Comparison of ENCODE assay signal across 1 cellular context in genomic region chr14:44162197-44162596, GRCh38.
A peak's percentile ranks its signal among the peaks of the same experiment; 100 is the strongest.
TF ChIP-seq lines count a peak whose summit lies in the region.

No MANE protein-coding gene starts in this region.

TF ChIP-seq in K562, 482 proteins besides CTCF, POLR2A, EP300 and RAD21 (continued from another document):
- TF ChIP-seq, protein P1, sequence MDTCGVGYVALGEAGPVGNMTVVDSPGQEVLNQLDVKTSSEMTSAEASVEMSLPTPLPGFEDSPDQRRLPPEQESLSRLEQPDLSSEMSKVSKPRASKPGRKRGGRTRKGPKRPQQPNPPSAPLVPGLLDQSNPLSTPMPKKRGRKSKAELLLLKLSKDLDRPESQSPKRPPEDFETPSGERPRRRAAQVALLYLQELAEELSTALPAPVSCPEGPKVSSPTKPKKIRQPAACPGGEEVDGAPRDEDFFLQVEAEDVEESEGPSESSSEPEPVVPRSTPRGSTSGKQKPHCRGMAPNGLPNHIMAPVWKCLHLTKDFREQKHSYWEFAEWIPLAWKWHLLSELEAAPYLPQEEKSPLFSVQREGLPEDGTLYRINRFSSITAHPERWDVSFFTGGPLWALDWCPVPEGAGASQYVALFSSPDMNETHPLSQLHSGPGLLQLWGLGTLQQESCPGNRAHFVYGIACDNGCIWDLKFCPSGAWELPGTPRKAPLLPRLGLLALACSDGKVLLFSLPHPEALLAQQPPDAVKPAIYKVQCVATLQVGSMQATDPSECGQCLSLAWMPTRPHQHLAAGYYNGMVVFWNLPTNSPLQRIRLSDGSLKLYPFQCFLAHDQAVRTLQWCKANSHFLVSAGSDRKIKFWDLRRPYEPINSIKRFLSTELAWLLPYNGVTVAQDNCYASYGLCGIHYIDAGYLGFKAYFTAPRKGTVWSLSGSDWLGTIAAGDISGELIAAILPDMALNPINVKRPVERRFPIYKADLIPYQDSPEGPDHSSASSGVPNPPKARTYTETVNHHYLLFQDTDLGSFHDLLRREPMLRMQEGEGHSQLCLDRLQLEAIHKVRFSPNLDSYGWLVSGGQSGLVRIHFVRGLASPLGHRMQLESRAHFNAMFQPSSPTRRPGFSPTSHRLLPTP (IDR thresholded peaks at IDR 0.05; ENCODE audit: borderline replicate concordance, extremely low read depth, insufficient read length), result no peak
- TF ChIP-seq NFE2 (IDR thresholded peaks at IDR 0.05; ENCODE audit: low read depth), result peak; percentile 52; the same call in 1 of the 2 replicates
- peak; percentile 70; the same call in 1 of the 2 replicates for TF ChIP-seq DDX20 (tag; IDR thresholded peaks at IDR 0.05; ENCODE audit: low read depth)
- peak; percentile 38; the same call in 1 of the 2 replicates for TF ChIP-seq CXXC5 (CRISPR knock-in tag; IDR thresholded peaks at IDR 0.05)
- TF ChIP-seq ZKSCAN8 (CRISPR knock-in tag; IDR thresholded peaks at IDR 0.05), result peak; percentile 53; the same call in 1 of the 2 replicates
- peak in 1 of 2 experiments; percentile 51; a peak in 1 of 4 replicates for TF ChIP-seq TEAD1 (CRISPR knock-in tag; IDR thresholded peaks at IDR 0.05)
- TF ChIP-seq ZNF79 (CRISPR knock-in tag; IDR thresholded peaks at IDR 0.05; ENCODE audit: low read depth), result 0 out of 2 replicates have a peak, but pooled peaks have one; percentile 26
- TF ChIP-seq, protein P2, sequence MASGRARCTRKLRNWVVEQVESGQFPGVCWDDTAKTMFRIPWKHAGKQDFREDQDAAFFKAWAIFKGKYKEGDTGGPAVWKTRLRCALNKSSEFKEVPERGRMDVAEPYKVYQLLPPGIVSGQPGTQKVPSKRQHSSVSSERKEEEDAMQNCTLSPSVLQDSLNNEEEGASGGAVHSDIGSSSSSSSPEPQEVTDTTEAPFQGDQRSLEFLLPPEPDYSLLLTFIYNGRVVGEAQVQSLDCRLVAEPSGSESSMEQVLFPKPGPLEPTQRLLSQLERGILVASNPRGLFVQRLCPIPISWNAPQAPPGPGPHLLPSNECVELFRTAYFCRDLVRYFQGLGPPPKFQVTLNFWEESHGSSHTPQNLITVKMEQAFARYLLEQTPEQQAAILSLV (tag; IDR thresholded peaks at IDR 0.05), result no peak
- peak; percentile 86 for TF ChIP-seq TEAD2 (tag; IDR thresholded peaks at IDR 0.05)
- no peak for TF ChIP-seq NFYB (IDR thresholded peaks at IDR 0.05; ENCODE audit: extremely low read depth, insufficient read length)
- peak; percentile 74 to 78 for TF ChIP-seq NRF1 (conservative IDR thresholded peaks at IDR 0.05 in 1 of 2, IDR thresholded peaks at IDR 0.05 in 1 of 2)
- peak; percentile 42; the same call in 1 of the 2 replicates for TF ChIP-seq KLF6 (CRISPR knock-in tag; IDR thresholded peaks at IDR 0.05; ENCODE audit: borderline replicate concordance)
- TF ChIP-seq NFE2L1 (tag; IDR thresholded peaks at IDR 0.05; ENCODE audit: borderline replicate concordance, low read depth), result peak; percentile 34; the same call in 1 of the 2 replicates
- peak; percentile 99; the same call in 1 of the 2 replicates for TF ChIP-seq DMBX1 (CRISPR knock-in tag; IDR thresholded peaks at IDR 0.05; ENCODE audit: borderline replicate concordance)
- peak; percentile 78; the same call in 1 of the 2 replicates for TF ChIP-seq ZNF449 (CRISPR knock-in tag; IDR thresholded peaks at IDR 0.05)
- TF ChIP-seq NFIX (CRISPR knock-in tag; IDR thresholded peaks at IDR 0.05; ENCODE audit: low read depth), result no peak
- no peak for TF ChIP-seq JUND (IDR thresholded peaks at IDR 0.05; ENCODE audit: borderline replicate concordance, low read depth, low read length)
- peak; percentile 47; the same call in 1 of the 3 replicates for TF ChIP-seq JUND (tag; IDR thresholded peaks at IDR 0.05; ENCODE audit: borderline replicate concordance, low read depth, low read length)
- TF ChIP-seq, protein P3, sequence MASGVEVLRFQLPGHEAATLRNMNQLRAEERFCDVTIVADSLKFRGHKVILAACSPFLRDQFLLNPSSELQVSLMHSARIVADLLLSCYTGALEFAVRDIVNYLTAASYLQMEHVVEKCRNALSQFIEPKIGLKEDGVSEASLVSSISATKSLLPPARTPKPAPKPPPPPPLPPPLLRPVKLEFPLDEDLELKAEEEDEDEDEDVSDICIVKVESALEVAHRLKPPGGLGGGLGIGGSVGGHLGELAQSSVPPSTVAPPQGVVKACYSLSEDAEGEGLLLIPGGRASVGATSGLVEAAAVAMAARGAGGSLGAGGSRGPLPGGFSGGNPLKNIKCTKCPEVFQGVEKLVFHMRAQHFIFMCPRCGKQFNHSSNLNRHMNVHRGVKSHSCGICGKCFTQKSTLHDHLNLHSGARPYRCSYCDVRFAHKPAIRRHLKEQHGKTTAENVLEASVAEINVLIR (CRISPR knock-in tag; IDR thresholded peaks at IDR 0.05), result 0 out of 2 replicates have a peak, but pooled peaks have one; percentile 24
- TF ChIP-seq ZNF639 (CRISPR knock-in tag; conservative IDR thresholded peaks at IDR 0.05 in 1 of 2, IDR thresholded peaks at IDR 0.05 in 1 of 2), result peak in 1 of 2 experiments; percentile 88; a peak in 2 of 4 replicates
- TF ChIP-seq ZNF740 (CRISPR knock-in tag; IDR thresholded peaks at IDR 0.05), result no peak
- peak in 1 of 2 experiments; percentile 59; a peak in 1 of 4 replicates for TF ChIP-seq ZNF740 (tag; IDR thresholded peaks at IDR 0.05)
- TF ChIP-seq MAFG (tag; conservative IDR thresholded peaks at IDR 0.05), result peak; percentile 71
